ENCODE assay signal across 22 cellular contexts in genomic region chr5:5591567-5591966, GRCh38.
A peak's percentile ranks its signal among the peaks of the same experiment; 100 is the strongest.
DNase-seq lines count a peak whose midpoint lies in the region; ATAC-seq and TF ChIP-seq lines count a peak whose summit lies in the region.
"Had no signal": no experiment of that assay in that cellular context is flagged by ENCODE, and none has a peak within 500 bp of the region (broad histone marks: within the 10 kb centered on the region; RNA-seq: fewer than 3 reads in every experiment).

No MANE protein-coding gene starts in this region.

- H3K4me3 ChIP-seq in esophagus muscularis mucosa = no peak overlapping the region
- H3K4me3 ChIP-seq: BLaER1, GM12878 had no signal

- 76% methylated on average over 6 of the region's 6 CpGs for WGBS in esophagus muscularis mucosa

- peaks cover 0 to 7% (median 5%) of the 10 kb centered on the region in 4 donors for H3K4me1 ChIP-seq in esophagus muscularis mucosa
- H3K4me1 ChIP-seq: BE2C, BLaER1 had no signal

- intact Hi-C loops in esophagus muscularis mucosa (cut with DNase I) = no loop called here

- DNase-seq in NCI-H69 (lab: John Stamatoyannopoulos, UW) (peak; percentile 22), esophagus muscularis mucosa (ENCODE audit: extremely low spot score) (peak; percentile 74)
- DNase-seq: 8988T; ACHN; BE2C; C1 segment of cervical spinal cord; CD4-positive, alpha-beta memory T cell; CD4-positive, CD25-positive, alpha-beta regulatory T cell; CD8-positive, alpha-beta memory T cell; COR-L47; DMS 273 treated with DMSO at 0.1 percent for 48 hours; DMS153; DMS53; DMS79; DND-41; EL; GDM1 had no signal

- H3K27me3 ChIP-seq in esophagus muscularis mucosa = no peaks in the 10 kb centered on the region
- H3K27me3 ChIP-seq: BE2C, BLaER1 had no signal

- no peaks in the 10 kb centered on the region for H3K36me3 ChIP-seq in esophagus muscularis mucosa
- H3K36me3 ChIP-seq: BE2C, BLaER1 had no signal

- ATAC-seq in activated CD4-positive, CD25-positive, alpha-beta regulatory T cell treated with anti-CD3 and anti-CD28 coated beads, Interleukin-2, amount 50 U/mL, for 24 hours = no peak
- no peak for ATAC-seq in HG03342 (IDR thresholded peaks at IDR 0.05; ENCODE audit: unreplicated experiment)
- no peak for ATAC-seq in HG02763 (IDR thresholded peaks at IDR 0.05; ENCODE audit: unreplicated experiment)
- ATAC-seq: GM12878 had no signal

- TF ChIP-seq CTCF in esophagus muscularis mucosa (IDR thresholded peaks at IDR 0.05) = no peak

- TF ChIP-seq EP300 in esophagus muscularis mucosa (IDR thresholded peaks at IDR 0.05) = no peak

- no peak overlapping the region for H3K27ac ChIP-seq in esophagus muscularis mucosa (replicated peaks in 1 of 4)
- H3K27ac ChIP-seq: BLaER1 had no signal

- no peak for TF ChIP-seq POLR2A in esophagus muscularis mucosa (IDR thresholded peaks at IDR 0.05; ENCODE audit: low read depth)

- no peaks in the 10 kb centered on the region for H3K9me3 ChIP-seq in esophagus muscularis mucosa
- H3K9me3 ChIP-seq: BLaER1 had no signal
